Comparison of ENCODE assay signal across 12 cellular contexts in the genomic region with DNA sequence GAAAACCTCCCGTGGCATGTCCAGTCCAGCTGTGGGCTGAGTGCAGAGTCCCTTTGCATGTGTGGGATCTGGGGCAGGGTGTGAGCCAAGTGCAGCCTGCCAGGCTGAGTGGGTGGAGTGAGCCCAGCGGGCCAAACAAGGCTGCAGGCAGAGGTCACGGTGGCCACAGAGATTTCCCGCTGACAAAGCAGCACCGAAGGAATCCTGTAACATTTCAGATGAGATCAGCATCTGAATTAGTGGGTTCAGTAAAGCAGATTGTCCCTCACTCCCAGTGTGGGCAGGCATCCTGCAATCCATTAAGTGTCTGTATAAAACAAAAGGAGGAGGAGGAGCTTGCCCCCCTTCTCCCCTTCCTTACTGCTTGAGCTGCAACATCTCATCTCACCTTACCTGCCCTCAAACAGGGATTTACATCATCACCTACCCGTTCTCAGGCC.
DNase-seq lines count a peak whose midpoint lies in the region; ATAC-seq, FAIRE-seq and TF ChIP-seq lines count a peak whose summit lies in the region.
"Had no signal": no experiment of that assay in that cellular context is flagged by ENCODE, and none has a peak within 500 bp of the region (broad histone marks: within the 10 kb centered on the region; RNA-seq: fewer than 3 reads in every experiment).

No MANE protein-coding gene starts in this region.

- TF ChIP-seq CTCF in WERI-Rb-1 (IDR thresholded peaks at IDR 0.05; ENCODE audit: low read depth, low read length): no peak

- no peaks in the 10 kb centered on the region for H3K27me3 ChIP-seq in WERI-Rb-1 (ENCODE audit: insufficient read depth, low read depth, severe bottlenecking)
- H3K27me3 ChIP-seq in right cardiac atrium (ENCODE audit: control insufficient read depth, insufficient read depth): no peaks in the 10 kb centered on the region
- H3K27me3 ChIP-seq in neuron (ENCODE audit: insufficient read depth, low read length): no peaks in the 10 kb centered on the region
- H3K27me3 ChIP-seq: BE2C had no signal

- H3K27ac ChIP-seq in WERI-Rb-1 (peak overlapping the region; percentile 15; the same call in 1 of the 2 replicates), right cardiac atrium (ENCODE audit: low read length) (no peak overlapping the region)

- H3K4me1 ChIP-seq in right cardiac atrium (ENCODE audit: control insufficient read depth, insufficient read depth, low read length): no peaks in the 10 kb centered on the region
- H3K4me1 ChIP-seq in neuron (ENCODE audit: insufficient read depth, low read length): peaks cover 17% of the 10 kb centered on the region

- peak overlapping the region; percentile 0; the same call in 1 of the 2 replicates for H3K4me3 ChIP-seq in WERI-Rb-1 (ENCODE audit: low read depth, low read length)
- H3K4me3 ChIP-seq in right cardiac atrium (ENCODE audit: low read length): no peak overlapping the region
- H3K4me3 ChIP-seq in neuron (ENCODE audit: low read length): peak overlapping the region; percentile 22

- peak overlapping the region; percentile 2 for H2AFZ ChIP-seq in neuron (ENCODE audit: low read depth, low read length)

- H3K36me3 ChIP-seq in WERI-Rb-1 (no peaks in the 10 kb centered on the region), neuron (ENCODE audit: insufficient read depth, low read length) (no peaks in the 10 kb centered on the region)
- H3K36me3 ChIP-seq: BE2C had no signal

- no peak for FAIRE-seq in GM19239 (lab: Jason Lieb, UNC)

- intact Hi-C loops in right cardiac atrium (cut with DNase I): no loop called here

- WGBS in right cardiac atrium: 28% methylated on average over 6 of the region's 6 CpGs

- peak; percentile 95 to 97 for ATAC-seq in right cardiac atrium

- peak; percentile 6 for DNase-seq in GM03348 (ENCODE audit: low spot score)
- peak; percentile 87 for DNase-seq in WERI-Rb-1
- peak; percentile 53 to 84 (median 78) for DNase-seq in right cardiac atrium
- no peak for DNase-seq in COR-L47 (lab: John Stamatoyannopoulos, UW)
- DNase-seq in NOMO-1 treated with dmso at 0.1 percent for 144 hours (lab: John Stamatoyannopoulos, UW; ENCODE audit: unreplicated experiment): no peak
- DNase-seq in GM19239 (ENCODE audit: insufficient read length, low spot score): no peak
- no peak for DNase-seq in activated gamma-delta T cell (lab: John Stamatoyannopoulos, UW)
- DNase-seq: BE2C, GOT3, NCI-H345, occipital lobe had no signal

- H3K9me3 ChIP-seq in WERI-Rb-1 (ENCODE audit: severe bottlenecking): no peaks in the 10 kb centered on the region
- H3K9me3 ChIP-seq in right cardiac atrium (ENCODE audit: control insufficient read depth, low read length): no peaks in the 10 kb centered on the region
- no peaks in the 10 kb centered on the region for H3K9me3 ChIP-seq in neuron (ENCODE audit: low read length)
- H3K9me3 ChIP-seq: BE2C had no signal

Comparison
In these comparisons a context has a peak if more than half of its experiments do, and no peak if none do; other contexts are left out.
1. DNase-seq: peak in GM03348 (single experiment), WERI-Rb-1 (single experiment) and right cardiac atrium (3 of 3); none in COR-L47 (single experiment), NOMO-1 treated with dmso at 0.1 percent for 144 hours (single experiment), GM19239 (single experiment) and activated gamma-delta T cell (single experiment).